Comparison of ENCODE assay signal across 18 cellular contexts in the genomic region with DNA sequence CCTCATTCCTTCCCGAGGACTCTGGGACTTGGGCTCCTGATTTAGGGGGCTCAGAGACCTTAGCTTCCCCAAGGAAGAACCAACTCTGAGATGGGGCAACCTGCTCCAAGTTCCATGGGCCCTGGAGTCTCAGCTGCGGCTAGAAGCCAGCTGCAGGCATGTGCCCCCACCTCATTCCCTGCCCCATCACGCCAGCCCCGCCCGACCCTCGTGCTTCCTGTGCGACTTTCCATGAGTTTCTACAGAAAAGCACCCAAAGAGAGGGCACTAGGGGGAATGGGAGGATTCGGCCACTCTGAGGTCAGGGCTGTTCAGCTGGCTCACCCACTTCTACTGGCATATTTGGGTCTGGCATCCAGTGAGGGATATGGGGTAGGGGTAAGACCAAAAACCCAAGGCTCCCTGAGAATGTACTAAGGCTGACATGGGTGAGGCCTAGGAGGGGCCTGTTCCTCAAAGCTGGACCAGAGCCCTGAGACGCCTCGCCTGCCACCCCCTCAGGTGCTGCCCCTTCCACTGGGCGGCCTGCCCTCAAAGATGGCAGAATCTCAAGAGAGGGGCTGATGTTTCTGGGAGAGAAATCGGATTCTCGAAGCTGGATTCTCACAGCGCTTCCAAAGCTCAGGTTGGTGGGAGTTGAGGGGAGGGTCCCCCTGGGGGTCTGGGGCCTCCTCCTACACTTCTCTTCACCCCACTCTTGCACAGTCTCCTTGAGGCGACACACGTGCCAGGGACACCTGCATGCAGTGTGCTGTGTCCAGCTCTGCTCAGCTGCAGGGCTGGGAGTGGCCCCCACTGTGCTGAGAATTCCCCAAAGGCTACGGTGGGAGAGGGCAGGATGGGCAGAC. TPM values are rescaled to one million over a fixed set of nuclear protein-coding genes. Genes with fewer than 3 reads are reported as not detected.
DNase-seq lines count a peak whose midpoint lies in the region; ATAC-seq and TF ChIP-seq lines count a peak whose summit lies in the region.
"Had no signal": no experiment of that assay in that cellular context is flagged by ENCODE, and none has a peak within 500 bp of the region (broad histone marks: within the 10 kb centered on the region; RNA-seq: fewer than 3 reads in every experiment).

No MANE protein-coding gene starts in this region.

- H3K36me3 ChIP-seq in endodermal cell (ENCODE audit: control insufficient read depth, insufficient read depth, low read length) (no peaks in the 10 kb centered on the region), parathyroid adenoma (ENCODE audit: control insufficient read depth, insufficient read depth, low read length) (no peaks in the 10 kb centered on the region)
- H3K36me3 ChIP-seq: SJCRH30 had no signal

- peak overlapping the region; percentile 71 for H3K27ac Mint-ChIP-seq in endodermal cell
- H3K27ac Mint-ChIP-seq: CD4-positive, alpha-beta memory T cell had no signal

- no peak overlapping the region for H3K4me2 ChIP-seq in parathyroid adenoma (ENCODE audit: low read length)
- H3K4me2 ChIP-seq: KMS-11, PC-9 had no signal

- H3K36me3 Mint-ChIP-seq in endodermal cell (ENCODE audit: low read depth), result no peaks in the 10 kb centered on the region
- H3K36me3 Mint-ChIP-seq: CD4-positive, alpha-beta memory T cell had no signal

- H3K9me3 Mint-ChIP-seq in endodermal cell, result peaks cover 14% of the 10 kb centered on the region

- intact Hi-C loops in right cardiac atrium (cut with DNase I), result no loop called here
- intact Hi-C loops in Right ventricle myocardium inferior (cut with DNase I), result no loop called here

- H2AFZ ChIP-seq in parathyroid adenoma, result no peak overlapping the region
- H2AFZ ChIP-seq: PC-9 had no signal

- H3K4me1 Mint-ChIP-seq in endodermal cell, result peaks cover 41% of the 10 kb centered on the region

- H3K4me3 ChIP-seq in right cardiac atrium (ENCODE audit: low read length) (no peak overlapping the region), endodermal cell (ENCODE audit: low read length) (no peak overlapping the region), parathyroid adenoma (ENCODE audit: low read depth, low read length) (no peak overlapping the region)
- H3K4me3 ChIP-seq: PC-9, SJCRH30 had no signal

- H3K9me3 ChIP-seq in right cardiac atrium (ENCODE audit: control insufficient read depth, low read length), result no peaks in the 10 kb centered on the region
- no peaks in the 10 kb centered on the region for H3K9me3 ChIP-seq in endodermal cell (ENCODE audit: control insufficient read depth, low read length)
- no peaks in the 10 kb centered on the region for H3K9me3 ChIP-seq in parathyroid adenoma (ENCODE audit: control insufficient read depth, low read length)
- H3K9me3 ChIP-seq: SJCRH30 had no signal

- 87% methylated on average over 17 of the region's 17 CpGs for WGBS in right cardiac atrium
- 92% methylated on average over 8 to 17 of the region's 17 CpGs for WGBS in endodermal cell (ENCODE audit: insufficient coverage in 1 of 2, insufficient read length in 1 of 2), 2 experiments

- TF ChIP-seq CTCF in endodermal cell (conservative IDR thresholded peaks at IDR 0.05) (no peak), parathyroid adenoma (IDR thresholded peaks at IDR 0.05) (no peak)

- no peak overlapping the region for H3K4me3 Mint-ChIP-seq in endodermal cell
- H3K4me3 Mint-ChIP-seq: CD4-positive, alpha-beta memory T cell had no signal

- H3K27me3 ChIP-seq in right cardiac atrium (ENCODE audit: control insufficient read depth, insufficient read depth) (no peaks in the 10 kb centered on the region), endodermal cell (ENCODE audit: control insufficient read depth, insufficient read depth, low read length, poor library complexity, severe bottlenecking) (no peaks in the 10 kb centered on the region), parathyroid adenoma (ENCODE audit: control insufficient read depth, insufficient read depth, low read length) (no peaks in the 10 kb centered on the region)

- H3K9ac ChIP-seq in endodermal cell (ENCODE audit: extremely low read depth, low read length, poor library complexity, severe bottlenecking) (no peak overlapping the region), parathyroid adenoma (no peak overlapping the region)
- H3K9ac ChIP-seq: KMS-11 had no signal

- DNase-seq in right cardiac atrium (peak in 2 of 3 donors; percentile 46), Right ventricle myocardium inferior (ENCODE audit: missing footprints) (no peak), endodermal cell (no peak), NOMO-1 treated with DMSO at 0.1 percent for 48 hours (lab: John Stamatoyannopoulos, UW; ENCODE audit: unreplicated experiment) (no peak)
- DNase-seq: CD4-positive, alpha-beta memory T cell; DMS153; GDM1; NCI-H187 treated with DMSO at 0.1 percent for 48 hours; NCI-H226; NCI-H524 treated with DMSO at 0.1 percent for 48 hours; SJCRH30 had no signal

- peaks cover 5% of the 10 kb centered on the region for H3K27me3 Mint-ChIP-seq in endodermal cell (ENCODE audit: insufficient read depth)

- H3K4me1 ChIP-seq in right cardiac atrium (ENCODE audit: control insufficient read depth, insufficient read depth, low read length), result no peaks in the 10 kb centered on the region
- peaks cover 25% of the 10 kb centered on the region for H3K4me1 ChIP-seq in endodermal cell (ENCODE audit: control insufficient read depth, insufficient read depth, low read length)
- H3K4me1 ChIP-seq in parathyroid adenoma, result peaks cover 30% of the 10 kb centered on the region
- H3K4me1 ChIP-seq: SJCRH30 had no signal

- ATAC-seq in right cardiac atrium (peak in 1 of 2 donors; percentile 9), Right ventricle myocardium inferior (no peak), HG03139 (IDR thresholded peaks at IDR 0.05; ENCODE audit: unreplicated experiment) (no peak), HG02852 (IDR thresholded peaks at IDR 0.05; ENCODE audit: unreplicated experiment) (no peak), HG03342 (IDR thresholded peaks at IDR 0.05; ENCODE audit: unreplicated experiment) (no peak)

- H3K27ac ChIP-seq in right cardiac atrium (ENCODE audit: low read length) (no peak overlapping the region), endodermal cell (ENCODE audit: low read depth, low read length) (no peak overlapping the region), parathyroid adenoma (peak overlapping the region; percentile 12)
- H3K27ac ChIP-seq: KMS-11, PC-9, RWPE1, SJCRH30 had no signal

- H3K79me2 ChIP-seq in parathyroid adenoma, result no peaks in the 10 kb centered on the region

RNA-seq across cellular contexts. Expression of a gene that starts 22.1 kb away (rescaled TPM):
- 10 to 100 TPM; 10.4 to 31.1 (median 17.4) TPM for total RNA-seq in right cardiac atrium
- 37.4 TPM for polyA plus RNA-seq in right cardiac atrium
- total RNA-seq in Right ventricle myocardium inferior, result 20.5 TPM
- total RNA-seq in endodermal cell, result not detected
- polyA plus RNA-seq in endodermal cell (2013, experiment 1 of 2), result 4.4 TPM
- polyA plus RNA-seq in endodermal cell (2013, experiment 2 of 2), result 3.2 TPM
- total RNA-seq: PC-9 had no signal

RNA-seq across cellular contexts. Expression of a gene that starts 38.7 kb away (rescaled TPM):
- total RNA-seq in right cardiac atrium (1 to 10 TPM; 2.9 to 3.6 (median 3.2) TPM), Right ventricle myocardium inferior (2.6 TPM), endodermal cell (1 to 10 TPM; 2.8 to 3.8 TPM)
- 2.2 TPM for polyA plus RNA-seq in right cardiac atrium
- polyA plus RNA-seq in endodermal cell (2013, experiment 1 of 2), result 4.8 TPM
- 5.1 TPM for polyA plus RNA-seq in endodermal cell (2013, experiment 2 of 2)

RNA-seq across cellular contexts. Expression of a gene that starts 53.4 kb away (rescaled TPM):
- total RNA-seq in right cardiac atrium (10 to 100 TPM; 20.3 to 23.2 (median 21.1) TPM), Right ventricle myocardium inferior (32.7 TPM), endodermal cell (10 to 100 TPM; 21.2 to 24.1 TPM)
- 18.1 TPM for polyA plus RNA-seq in right cardiac atrium
- polyA plus RNA-seq in endodermal cell (2013, experiment 1 of 2), result 28.0 TPM
- polyA plus RNA-seq in endodermal cell (2013, experiment 2 of 2), result 25.4 TPM

Comparison
In these comparisons a context has a peak if more than half of its experiments do, and no peak if none do; other contexts are left out.
1. DNase-seq: peak in right cardiac atrium (2 of 3); none in Right ventricle myocardium inferior (single experiment), endodermal cell (single experiment) and NOMO-1 treated with DMSO at 0.1 percent for 48 hours (single experiment).
2. RNA of a gene that starts 22.1 kb away (total RNA-seq): 10.4 to 31.1 TPM in right cardiac atrium and 20.5 TPM in Right ventricle myocardium inferior (single experiment); not detected in endodermal cell; every median in the first group is over 4 times any median in the second.